ENCODE assay signal across 2 cellular contexts in genomic region chr13:19587635-19588300, GRCh38.
TF ChIP-seq lines count a peak whose summit lies in the region.

No MANE protein-coding gene starts in this region.

TF ChIP-seq in K562, 482 proteins besides CTCF, POLR2A, EP300 and RAD21:
- TF ChIP-seq SMC3 (conservative IDR thresholded peaks at IDR 0.05; ENCODE audit: insufficient read depth, low read depth, low read length): peak; percentile 31
- no peak for TF ChIP-seq GTF2A2 (tag; IDR thresholded peaks at IDR 0.05)
- no peak for TF ChIP-seq KLF1 (tag; IDR thresholded peaks at IDR 0.05)
- TF ChIP-seq ATF2 (CRISPR knock-in tag; IDR thresholded peaks at IDR 0.05): no peak
- no peak for TF ChIP-seq NFIX (CRISPR knock-in tag; IDR thresholded peaks at IDR 0.05; ENCODE audit: low read depth)
- no peak for TF ChIP-seq HNRNPH1 (optimal IDR thresholded peaks at IDR 0.05; ENCODE audit: low read depth, low read length)
- TF ChIP-seq ZFP30 (CRISPR knock-in tag; IDR thresholded peaks at IDR 0.05; ENCODE audit: borderline replicate concordance): no peak
- no peak for TF ChIP-seq HNRNPLL (IDR thresholded peaks at IDR 0.05; ENCODE audit: low read depth, low read length, poor library complexity, severe bottlenecking)
- peak; percentile 60 for TF ChIP-seq DEAF1 (CRISPR knock-in tag; IDR thresholded peaks at IDR 0.05)

TF ChIP-seq in HepG2, 621 proteins besides CTCF, POLR2A, EP300 and RAD21:
- TF ChIP-seq MEIS2 (CRISPR knock-in tag; IDR thresholded peaks at IDR 0.05) (no peak), ZNF501 (CRISPR knock-in tag; IDR thresholded peaks at IDR 0.05) (0 out of 2 replicates have a peak, but pooled peaks have one; percentile 30), CREM (IDR thresholded peaks at IDR 0.05) (0 out of 2 replicates have a peak, but pooled peaks have one; percentile 17), CREM (CRISPR knock-in tag; IDR thresholded peaks at IDR 0.05) (no peak), CBX1 (IDR thresholded peaks at IDR 0.05; ENCODE audit: low read depth) (no peak), POGZ (CRISPR knock-in tag; IDR thresholded peaks at IDR 0.05) (no peak), ZNF710 (CRISPR knock-in tag; IDR thresholded peaks at IDR 0.05; ENCODE audit: borderline replicate concordance) (0 out of 2 replicates have a peak, but pooled peaks have one; percentile 44), ZNF317 (CRISPR knock-in tag; IDR thresholded peaks at IDR 0.05) (peak; percentile 80), TGIF2 (CRISPR knock-in tag; IDR thresholded peaks at IDR 0.05) (no peak), ZKSCAN8 (CRISPR knock-in tag; IDR thresholded peaks at IDR 0.05; ENCODE audit: borderline replicate concordance) (no peak), NFE2L1 (CRISPR knock-in tag; IDR thresholded peaks at IDR 0.05; ENCODE audit: borderline replicate concordance) (no peak), STAG1 (CRISPR knock-in tag; IDR thresholded peaks at IDR 0.05) (peak; percentile 76), ZNF629 (CRISPR knock-in tag; conservative IDR thresholded peaks at IDR 0.05) (no peak), KDM4B (CRISPR knock-in tag; IDR thresholded peaks at IDR 0.05) (no peak), HNF1B (CRISPR knock-in tag; IDR thresholded peaks at IDR 0.05) (no peak), RFX5 (IDR thresholded peaks at IDR 0.05; ENCODE audit: low read depth, low read length) (no peak), HMGXB4 (CRISPR knock-in tag; IDR thresholded peaks at IDR 0.05; ENCODE audit: borderline replicate concordance in 1 of 2, low read depth in 1 of 2) (peak; percentile 11 to 43; a peak in 1 of 4 replicates), ZNF510 (CRISPR knock-in tag; IDR thresholded peaks at IDR 0.05; ENCODE audit: low read depth) (no peak), NR2F1 (CRISPR knock-in tag; IDR thresholded peaks at IDR 0.05) (0 out of 4 replicates have a peak, but pooled peaks of 1 of the 2 experiments have one; percentile 35), SMC3 (IDR thresholded peaks at IDR 0.05; ENCODE audit: low read length) (peak; percentile 54), ETV6 (CRISPR knock-in tag; conservative IDR thresholded peaks at IDR 0.05) (no peak), PATZ1 (CRISPR knock-in tag; IDR thresholded peaks at IDR 0.05) (no peak), TOE1 (CRISPR knock-in tag; IDR thresholded peaks at IDR 0.05) (no peak)
